24 cellular contexts compared by ENCODE assay signal in the genomic region with DNA sequence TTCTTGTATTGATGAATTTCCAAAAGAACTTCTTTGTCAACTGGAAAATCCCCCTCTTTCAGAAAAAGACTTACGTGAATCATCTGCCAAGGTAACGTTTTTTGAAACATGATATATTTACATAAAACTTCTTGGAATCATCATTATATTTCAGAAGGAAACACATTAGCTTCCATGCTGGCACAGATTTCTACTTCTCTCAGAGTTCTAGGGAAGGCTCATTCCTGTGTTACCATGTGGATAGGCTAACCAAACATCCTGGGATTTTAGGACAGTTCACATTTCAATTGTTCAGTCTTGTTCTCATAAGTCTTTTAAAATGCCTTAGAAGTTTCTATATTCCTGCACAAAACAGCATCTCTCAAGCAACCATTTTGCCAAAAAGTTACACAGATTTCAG.
DNase-seq lines count a peak whose midpoint lies in the region; FAIRE-seq and TF ChIP-seq lines count a peak whose summit lies in the region.
"Had no signal": no experiment of that assay in that cellular context is flagged by ENCODE, and none has a peak within 500 bp of the region (broad histone marks: within the 10 kb centered on the region; RNA-seq: fewer than 3 reads in every experiment).

No MANE protein-coding gene starts in this region.

- no peaks in the 10 kb centered on the region for H3K36me3 ChIP-seq in astrocyte (ENCODE audit: insufficient read depth, low read length)
- H3K36me3 ChIP-seq: BLaER1 had no signal

- no peak overlapping the region for H2AFZ ChIP-seq in astrocyte (ENCODE audit: low read depth, low read length)
- H2AFZ ChIP-seq: GM23248 had no signal

- no peaks in the 10 kb centered on the region for H3K9me3 ChIP-seq in astrocyte (ENCODE audit: insufficient read depth, low read depth, low read length)
- H3K9me3 ChIP-seq: BLaER1 had no signal

- no peak for FAIRE-seq in astrocyte (lab: Jason Lieb, UNC)
- FAIRE-seq: A204.1, D721Med, GM12878, GM19239, H1 had no signal

- no peak overlapping the region for H3K27ac ChIP-seq in astrocyte (ENCODE audit: low read depth, low read length)
- H3K27ac ChIP-seq: 22Rv1, BLaER1, C4-2B, GM23248 had no signal

- H3K4me1 ChIP-seq in astrocyte (ENCODE audit: insufficient read depth, low read length): no peaks in the 10 kb centered on the region
- H3K4me1 ChIP-seq: BLaER1 had no signal

- H3K36me3 Mint-ChIP-seq in astrocyte (ENCODE audit: low read depth, unreplicated experiment): no peaks in the 10 kb centered on the region
- no peaks in the 10 kb centered on the region for H3K36me3 Mint-ChIP-seq in activated CD4-positive, alpha-beta memory T cell treated with anti-CD3 and anti-CD28 coated beads for 36 hours
- H3K36me3 Mint-ChIP-seq: CD4-positive, CD25-positive, alpha-beta regulatory T cell; CD8-positive, alpha-beta memory T cell had no signal

- no peaks in the 10 kb centered on the region for H3K9me3 Mint-ChIP-seq in astrocyte (ENCODE audit: unreplicated experiment)
- no peaks in the 10 kb centered on the region for H3K9me3 Mint-ChIP-seq in activated CD4-positive, alpha-beta memory T cell treated with anti-CD3 and anti-CD28 coated beads for 36 hours
- H3K9me3 Mint-ChIP-seq: CD4-positive, CD25-positive, alpha-beta regulatory T cell; CD8-positive, alpha-beta memory T cell had no signal

- peaks cover 2% of the 10 kb centered on the region for H3K27me3 Mint-ChIP-seq in astrocyte (ENCODE audit: low read depth, unreplicated experiment)
- no peaks in the 10 kb centered on the region for H3K27me3 Mint-ChIP-seq in activated CD4-positive, alpha-beta memory T cell treated with anti-CD3 and anti-CD28 coated beads for 36 hours
- H3K27me3 Mint-ChIP-seq: B cell; CD8-positive, alpha-beta memory T cell had no signal

- no peak overlapping the region for H3K27ac Mint-ChIP-seq in astrocyte (ENCODE audit: unreplicated experiment)
- H3K27ac Mint-ChIP-seq in activated CD4-positive, alpha-beta memory T cell treated with anti-CD3 and anti-CD28 coated beads for 36 hours: no peak overlapping the region
- H3K27ac Mint-ChIP-seq: B cell; CD4-positive, CD25-positive, alpha-beta regulatory T cell had no signal

- intact Hi-C loops in activated CD4-positive, alpha-beta memory T cell treated with anti-CD3 and anti-CD28 coated beads for 36 hours (cut with micrococcal nuclease): no loop called here

- H3K79me2 ChIP-seq in astrocyte (ENCODE audit: insufficient read depth, low read length): no peaks in the 10 kb centered on the region

- DNase-seq in NCI-H460 (ENCODE audit: extremely low read depth, low read depth): peak; percentile 67
- DNase-seq in astrocyte (ENCODE audit: low read depth): peak; percentile 13
- DNase-seq in epithelial cell of esophagus (ENCODE audit: low read depth): peak; percentile 8
- no peak for DNase-seq in NCI-H526 treated with DMSO at 0.1 percent for 48 hours (lab: John Stamatoyannopoulos, UW)
- DNase-seq in central memory CD4-positive, alpha-beta T cell: no peak
- DNase-seq in activated CD4-positive, alpha-beta memory T cell treated with anti-CD3 and anti-CD28 coated beads for 36 hours: no peak
- DNase-seq: CD4-positive, CD25-positive, alpha-beta regulatory T cell; CD8-positive, alpha-beta memory T cell; DMS 273 treated with DMSO at 0.1 percent for 48 hours; DMS79; EL; GDM1; GM23248; H7; HCEC 1CT had no signal

- H3K4me1 Mint-ChIP-seq in astrocyte (ENCODE audit: low read depth, unreplicated experiment): no peaks in the 10 kb centered on the region
- no peaks in the 10 kb centered on the region for H3K4me1 Mint-ChIP-seq in activated CD4-positive, alpha-beta memory T cell treated with anti-CD3 and anti-CD28 coated beads for 36 hours (ENCODE audit: low read depth)
- H3K4me1 Mint-ChIP-seq: B cell; CD4-positive, CD25-positive, alpha-beta regulatory T cell; CD8-positive, alpha-beta memory T cell had no signal

- CTCF ChIA-PET in activated CD4-positive, alpha-beta memory T cell treated with anti-CD3 and anti-CD28 coated beads for 36 hours (lab: Charles Lee): no interaction called here

- no peak overlapping the region for H3K9ac ChIP-seq in astrocyte (ENCODE audit: low read length)
- H3K9ac ChIP-seq: BLaER1, GM23248 had no signal

- no peak overlapping the region for H3K4me3 Mint-ChIP-seq in astrocyte (ENCODE audit: unreplicated experiment)
- H3K4me3 Mint-ChIP-seq in activated CD4-positive, alpha-beta memory T cell treated with anti-CD3 and anti-CD28 coated beads for 36 hours: no peak overlapping the region
- H3K4me3 Mint-ChIP-seq: B cell; CD4-positive, CD25-positive, alpha-beta regulatory T cell; CD8-positive, alpha-beta memory T cell had no signal

- TF ChIP-seq CTCF in astrocyte (IDR thresholded peaks at IDR 0.05; ENCODE audit: insufficient read depth, low read depth, low read length) (no peak), epithelial cell of esophagus (IDR thresholded peaks at IDR 0.05; ENCODE audit: insufficient read depth, low read depth, low read length, missing control alignments) (no peak)

- H3K4me2 ChIP-seq in astrocyte (ENCODE audit: low read length): no peak overlapping the region
- H3K4me2 ChIP-seq: BLaER1 had no signal

- H3K4me3 ChIP-seq in astrocyte (ENCODE audit: insufficient read depth, low read depth, low read length) (no peak overlapping the region), epithelial cell of esophagus (ENCODE audit: low read length) (no peak overlapping the region)
- H3K4me3 ChIP-seq: BLaER1, GM12878, GM23248 had no signal

- no peaks in the 10 kb centered on the region for H4K20me1 ChIP-seq in astrocyte (ENCODE audit: insufficient read depth, low read length)
- H4K20me1 ChIP-seq: BLaER1 had no signal

- H3K27me3 ChIP-seq in astrocyte (ENCODE audit: insufficient read depth, low read length): no peaks in the 10 kb centered on the region
- H3K27me3 ChIP-seq: BLaER1 had no signal

- POLR2A ChIA-PET in activated CD4-positive, alpha-beta memory T cell treated with anti-CD3 and anti-CD28 coated beads for 36 hours (lab: Charles Lee): no interaction called here

Comparison
In these comparisons a context has a peak if more than half of its experiments do, and no peak if none do; other contexts are left out.
1. DNase-seq: peak in NCI-H460 (single experiment), astrocyte (single experiment) and epithelial cell of esophagus (single experiment); none in NCI-H526 treated with DMSO at 0.1 percent for 48 hours (single experiment), central memory CD4-positive, alpha-beta T cell (single experiment) and activated CD4-positive, alpha-beta memory T cell treated with anti-CD3 and anti-CD28 coated beads for 36 hours (single experiment).